In genomic region chr4:153090670-153091385, GRCh38 we compare ENCODE assay signal across 21 cellular contexts.
"Had no signal": no experiment of that assay in that cellular context is flagged by ENCODE, and none has a peak within 500 bp of the region (broad histone marks: within the 10 kb centered on the region; RNA-seq: fewer than 3 reads in every experiment).

No MANE protein-coding gene starts in this region.

- DNase-seq: activated CD4-positive, alpha-beta T cell treated with anti-CD3 and anti-CD28 coated beads for 1 hour; activated CD4-positive, alpha-beta T cell treated with anti-CD3 and anti-CD28 coated beads, Interleukin-2, amount 50 U/mL, for 1 hour; activated CD8-positive, alpha-beta T cell treated with anti-CD3 and anti-CD28 coated beads, Interleukin-2, amount 10 ng/mL, durations not matched to agents 7 days and 5 days; activated naive CD4-positive, alpha-beta T cell; activated T-cell treated with anti-CD3 and anti-CD28 coated beads, Interleukin-2, amount 50 U/mL, for 24 hours; amniotic stem cell; dermis blood vessel endothelial cell; effector memory CD4-positive, alpha-beta T cell; glutamatergic neuron; immature natural killer cell; left ventricle myocardium inferior; retina; stimulated activated CD4-positive, alpha-beta T cell treated with anti-CD3 and anti-CD28 coated beads, Interleukin-4, amount 100 ng/mL, for 4 hours; stimulated activated naive CD8-positive, alpha-beta T cell treated with anti-CD3 and anti-CD28 coated beads, Interleukin-15, Interleukin-2, amounts not matched to agents 100 U/mL and 50 U/mL, for 24 hours; T-helper 9 cell; tibial artery had no signal

- H3K27ac ChIP-seq: cardiac muscle cell, hepatocyte, left ventricle myocardium inferior, tibial artery had no signal

- H3K9me3 ChIP-seq: left ventricle myocardium inferior, tibial artery had no signal

- ATAC-seq: activated CD8-positive, alpha-beta T cell treated with anti-CD3 and anti-CD28 coated beads, Interleukin-2, amount 10 ng/mL, durations not matched to agents 7 days and 5 days; activated T-helper 17 cell treated with anti-CD3 and anti-CD28 coated beads, Interleukin-2, amount 50 U/mL, for 72 hours; esophagus mucosa; natural killer cell treated with Interleukin-12 subunit alpha and Interleukin-12 subunit beta and Interleukin-15 and Interleukin-18, amount 100 ng/mL, for 72 hours; stimulated activated naive CD8-positive, alpha-beta T cell treated with anti-CD3 and anti-CD28 coated beads, Interleukin-15, Interleukin-2, amounts not matched to agents 100 U/mL and 50 U/mL, for 24 hours had no signal

- H3K4me3 ChIP-seq: cardiac muscle cell, hepatocyte, left ventricle myocardium inferior, tibial artery had no signal

- H3K36me3 ChIP-seq: cardiac muscle cell, left ventricle myocardium inferior, tibial artery had no signal

- H3K27me3 ChIP-seq: cardiac muscle cell, hepatocyte, tibial artery had no signal

- H3K4me1 ChIP-seq: left ventricle myocardium inferior had no signal
